ENCODE assay signal across 32 cellular contexts in the genomic region with DNA sequence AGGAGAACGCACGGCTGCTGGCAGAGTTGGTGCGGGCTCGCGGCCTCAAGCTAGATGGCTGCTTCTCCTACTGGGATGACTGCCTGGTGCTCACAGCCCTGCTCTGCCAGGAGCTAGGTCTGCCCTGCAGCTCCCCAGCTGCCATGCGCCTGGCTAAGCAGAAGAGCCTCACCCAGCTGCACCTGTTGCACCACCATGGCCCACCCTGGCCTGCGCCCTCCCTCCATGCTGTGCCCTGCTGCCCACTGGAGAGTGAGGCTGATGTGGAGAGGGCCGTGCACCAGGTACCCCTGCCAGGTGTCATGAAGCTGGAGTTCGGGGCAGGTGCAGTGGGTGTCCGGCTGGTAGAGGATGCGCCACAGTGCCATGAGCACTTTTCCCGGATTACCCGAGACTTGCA. TPM values are rescaled to one million over a fixed set of nuclear protein-coding genes. Genes with fewer than 3 reads are reported as not detected.
"Had no signal": no experiment of that assay in that cellular context is flagged by ENCODE, and none has a peak within 500 bp of the region (broad histone marks: within the 10 kb centered on the region; RNA-seq: fewer than 3 reads in every experiment).

No MANE protein-coding gene starts in this region.

- H3K27me3 ChIP-seq: brain microvascular endothelial cell, esophagus muscularis mucosa, gastroesophageal sphincter had no signal

- H3K4me3 ChIP-seq: coronary artery, esophagus muscularis mucosa, gastroesophageal sphincter had no signal

- H3K9me3 Mint-ChIP-seq: activated B cell treated with CpG ODN at 0.5 μM for 24 hours; activated CD8-positive, alpha-beta T cell treated with anti-CD3 and anti-CD28 coated beads for 36 hours; activated T-cell treated with anti-CD3 and anti-CD28 coated beads, Interleukin-2, amount 50 U/mL, for 4 hours; activated T-helper 17 cell treated with anti-CD3 and anti-CD28 coated beads, Interleukin-2, amount 50 U/mL, for 72 hours; central memory CD8-positive, alpha-beta T cell; effector memory CD8-positive, alpha-beta T cell; T-helper 1 cell treated with Interleukin-12 subunit alpha and Interleukin-12 subunit beta and Interleukin-4 antibody, amounts not matched to agents 30 μg/mL and 1 μg/mL, for 36 hours; T-helper 2 cell treated with Interferon-gamma antibody and Interleukin-4, amounts not matched to agents 5 μg/mL and 100 μg/mL, for 36 hours had no signal

- H3K36me3 Mint-ChIP-seq: activated naive CD8-positive, alpha-beta T cell had no signal

- H3K36me3 ChIP-seq: brain microvascular endothelial cell, esophagus muscularis mucosa, gastroesophageal sphincter, WERI-Rb-1 had no signal

- H3K27ac ChIP-seq: brain microvascular endothelial cell, coronary artery, esophagus muscularis mucosa, foreskin keratinocyte, gastroesophageal sphincter had no signal

- DNase-seq: activated B cell treated with CpG ODN at 0.5 μM for 24 hours; activated CD4-positive, alpha-beta T cell treated with anti-CD3 and anti-CD28 coated beads for 48 hours; activated CD4-positive, alpha-beta T cell treated with anti-CD3 and anti-CD28 coated beads, Interleukin-2, amount 50 U/mL, for 1 hour; activated CD4-positive, alpha-beta T cell treated with anti-CD3 and anti-CD28 coated beads, Interleukin-2, amount 50 U/mL, for 48 hours; activated CD8-positive, alpha-beta memory T cell treated with anti-CD3 and anti-CD28 coated beads for 24 hours; activated CD8-positive, alpha-beta T cell treated with anti-CD3 and anti-CD28 coated beads for 36 hours; activated effector memory CD4-positive, alpha-beta T cell treated with Interleukin-2 at 50 U/mL for 16 hours; activated gamma-delta T cell treated with Interleukin-2 at 50 U/mL for 16 hours; activated naive CD4-positive, alpha-beta T cell treated with anti-CD3 and anti-CD28 coated beads, Interleukin-2, amount 50 U/mL, for 16 hours; activated naive CD4-positive, alpha-beta T cell treated with Interleukin-2 at 50 U/mL for 16 hours; activated T-cell treated with anti-CD3 and anti-CD28 coated beads, Interleukin-2, amount 50 U/mL, for 4 hours; amniotic stem cell; anterior cingulate cortex; brain microvascular endothelial cell; dermis blood vessel endothelial cell; effector CD4-positive, alpha-beta T cell; effector memory CD8-positive, alpha-beta T cell; erythroblast; T1000; WERI-Rb-1 had no signal

- H3K27ac Mint-ChIP-seq: activated B cell treated with CpG ODN at 0.5 μM for 24 hours; activated CD8-positive, alpha-beta T cell treated with anti-CD3 and anti-CD28 coated beads for 36 hours; activated naive CD8-positive, alpha-beta T cell; activated T-helper 17 cell treated with anti-CD3 and anti-CD28 coated beads, Interleukin-2, amount 50 U/mL, for 72 hours; effector memory CD8-positive, alpha-beta T cell; T-helper 1 cell treated with Interleukin-12 subunit alpha and Interleukin-12 subunit beta and Interleukin-4 antibody, amounts not matched to agents 30 μg/mL and 1 μg/mL, for 36 hours had no signal

- H3K4me3 Mint-ChIP-seq: activated B cell treated with CpG ODN at 0.5 μM for 24 hours; activated CD8-positive, alpha-beta T cell treated with anti-CD3 and anti-CD28 coated beads for 36 hours; activated naive CD8-positive, alpha-beta T cell; activated T-cell treated with anti-CD3 and anti-CD28 coated beads, Interleukin-2, amount 50 U/mL, for 4 hours; activated T-helper 17 cell treated with anti-CD3 and anti-CD28 coated beads, Interleukin-2, amount 50 U/mL, for 72 hours; central memory CD8-positive, alpha-beta T cell; T-helper 2 cell treated with Interferon-gamma antibody and Interleukin-4, amounts not matched to agents 5 μg/mL and 100 μg/mL, for 36 hours had no signal

- H3K9me3 ChIP-seq: esophagus muscularis mucosa, gastroesophageal sphincter had no signal

- H3K27me3 Mint-ChIP-seq: activated B cell treated with CpG ODN at 0.5 μM for 24 hours; activated CD8-positive, alpha-beta T cell treated with anti-CD3 and anti-CD28 coated beads for 36 hours; activated naive CD8-positive, alpha-beta T cell; activated T-helper 17 cell treated with anti-CD3 and anti-CD28 coated beads, Interleukin-2, amount 50 U/mL, for 72 hours; central memory CD8-positive, alpha-beta T cell; effector memory CD8-positive, alpha-beta T cell had no signal

- ATAC-seq: activated CD4-positive, CD25-positive, alpha-beta regulatory T cell treated with anti-CD3 and anti-CD28 coated beads, Interleukin-2, amount 50 U/mL, for 24 hours; activated CD8-positive, alpha-beta T cell treated with anti-CD3 and anti-CD28 coated beads for 36 hours; activated T-cell treated with anti-CD3 and anti-CD28 coated beads, Interleukin-2, amount 50 U/mL, for 4 hours; activated T-helper 17 cell treated with anti-CD3 and anti-CD28 coated beads, Interleukin-2, amount 50 U/mL, for 72 hours; effector memory CD8-positive, alpha-beta T cell; gastroesophageal sphincter had no signal

RNA-seq across cellular contexts. Expression of a gene that starts 8.0 kb away (rescaled TPM):
- total RNA-seq: foreskin keratinocyte had no signal
- polyA plus RNA-seq: foreskin keratinocyte had no signal

RNA-seq across cellular contexts. Expression of a gene that starts 19.6 kb away (rescaled TPM):
- total RNA-seq: bronchial epithelial cell, cerebellum, foreskin keratinocyte had no signal
- polyA plus RNA-seq: foreskin keratinocyte had no signal
